8 cellular contexts compared by ENCODE assay signal in the genomic region with DNA sequence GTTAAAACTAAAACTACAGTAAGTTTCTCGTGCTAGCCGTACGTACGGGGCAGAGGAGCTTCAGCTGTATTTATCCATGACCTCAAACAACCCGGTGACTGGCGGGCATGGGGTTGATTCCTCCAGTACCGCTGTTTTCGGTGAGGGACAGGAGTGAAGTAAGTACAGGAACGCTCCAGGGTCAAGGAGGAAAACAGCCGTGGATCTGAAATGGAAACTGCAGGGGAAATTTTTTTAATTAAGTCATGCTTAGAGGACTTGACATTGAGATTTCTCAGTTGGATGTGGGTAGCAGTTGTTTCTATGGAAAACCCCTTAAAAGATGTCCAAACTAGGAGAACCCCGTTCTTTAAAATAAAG. TPM values are rescaled to one million over a fixed set of nuclear protein-coding genes. Genes with fewer than 3 reads are reported as not detected.
DNase-seq lines count a peak whose midpoint lies in the region; ATAC-seq, FAIRE-seq and TF ChIP-seq lines count a peak whose summit lies in the region.

No MANE protein-coding gene starts in this region.

- H3K9me3 ChIP-seq in A673 (ENCODE audit: low read depth, low read length, poor library complexity, severe bottlenecking) (no peaks in the 10 kb centered on the region), right cardiac atrium (ENCODE audit: control insufficient read depth, low read length) (no peaks in the 10 kb centered on the region), small intestine (ENCODE audit: control insufficient read depth, low read depth) (no peaks in the 10 kb centered on the region)

- peak overlapping the region; percentile 91 for H3K4me2 ChIP-seq in GM23338

- CTCF ChIA-PET in A673 (lab: Charles Lee): no interaction called here

- no peak for ATAC-seq in GM23338
- no peak for ATAC-seq in activated T-cell treated with anti-CD3 and anti-CD28 coated beads, Interleukin-2, amount 50 U/mL, for 72 hours (replicated peaks in 1 of 2)
- ATAC-seq in right cardiac atrium: peak in 1 of 2 donors; percentile 9
- no peak for ATAC-seq in GM18520 (IDR thresholded peaks at IDR 0.05; ENCODE audit: unreplicated experiment)

- no peak overlapping the region for H2AFZ ChIP-seq in GM23338

- H3K4me1 Mint-ChIP-seq in GM23338: peaks cover 59% of the 10 kb centered on the region
- H3K4me1 Mint-ChIP-seq in activated T-cell treated with anti-CD3 and anti-CD28 coated beads, Interleukin-2, amount 50 U/mL, for 72 hours (ENCODE audit: low read depth): peaks cover 62% of the 10 kb centered on the region

- TSS peak; percentile 32 for BruUV-seq in A673 (replicated peaks; lab: Mats Ljungman, UMichigan)

- H3K4me1 ChIP-seq in A673 (ENCODE audit: insufficient read depth, low read length, poor library complexity, severe bottlenecking): peaks cover 21% of the 10 kb centered on the region
- H3K4me1 ChIP-seq in GM23338 (ENCODE audit: insufficient read depth): peaks cover 64% of the 10 kb centered on the region
- H3K4me1 ChIP-seq in right cardiac atrium (ENCODE audit: control insufficient read depth, insufficient read depth, low read length): peaks cover 12% of the 10 kb centered on the region
- peaks cover 4 to 9% of the 10 kb centered on the region in 2 donors for H3K4me1 ChIP-seq in small intestine (ENCODE audit: control insufficient read depth in 2 of 2, insufficient read depth in 1 of 2, low read depth in 1 of 2, low read length in 1 of 2)

- no peaks in the 10 kb centered on the region for H3K9me2 ChIP-seq in GM23338 (ENCODE audit: insufficient read depth)

- H3K9me3 Mint-ChIP-seq in GM23338: peaks cover 3% of the 10 kb centered on the region; the same call in 1 of the 3 replicates
- no peaks in the 10 kb centered on the region for H3K9me3 Mint-ChIP-seq in activated T-cell treated with anti-CD3 and anti-CD28 coated beads, Interleukin-2, amount 50 U/mL, for 72 hours

- intact Hi-C loops in A673 (cut with micrococcal nuclease; ENCODE audit: unreplicated experiment): no loop called here
- intact Hi-C loops in right cardiac atrium (cut with DNase I): no loop called here

- H3F3A ChIP-seq in GM23338 (replicated peaks; ENCODE audit: low read depth): peaks cover 6% of the 10 kb centered on the region; the same call in 1 of the 2 replicates

- POLR2A ChIA-PET in A673 (lab: Charles Lee; ENCODE audit: low non-redundant PET): no interaction called here

- TF ChIP-seq CTCF in A673 (conservative IDR thresholded peaks at IDR 0.05; ENCODE audit: low read depth, low read length) (no peak), GM23338 (conservative IDR thresholded peaks at IDR 0.05; ENCODE audit: low read depth in 2 of 2) (no peak)

- peaks cover 34% of the 10 kb centered on the region for H3K36me3 Mint-ChIP-seq in GM23338 (ENCODE audit: low read depth)
- H3K36me3 Mint-ChIP-seq in activated T-cell treated with anti-CD3 and anti-CD28 coated beads, Interleukin-2, amount 50 U/mL, for 72 hours (ENCODE audit: insufficient read depth in 2 of 2): peaks cover 5 to 10% of the 10 kb centered on the region in 2 donors

- FAIRE-seq in small intestine (lab: Jason Lieb, UNC): no peak

- H4K20me1 ChIP-seq in GM23338 (replicated peaks; ENCODE audit: insufficient read depth): peaks cover 24% of the 10 kb centered on the region

- 2% methylated on average over 11 of the region's 11 CpGs for WGBS in right cardiac atrium
- WGBS in small intestine, 3 donors: 0% methylated on average over 11 of the region's 11 CpGs

- H3K27ac ChIP-seq in A673 (ENCODE audit: low read depth, low read length, poor library complexity, severe bottlenecking): peak overlapping the region; percentile 85
- H3K27ac ChIP-seq in GM23338 (ENCODE audit: low read depth): no peak overlapping the region
- H3K27ac ChIP-seq in right cardiac atrium (ENCODE audit: low read length): peak overlapping the region; percentile 72
- peak overlapping the region in 1 of 2 donors; percentile 80 for H3K27ac ChIP-seq in small intestine (ENCODE audit: low read depth in 1 of 2, low read length in 1 of 2)

- peaks cover 19% of the 10 kb centered on the region for H3K27me3 Mint-ChIP-seq in GM23338 (ENCODE audit: insufficient read depth, low read depth, poor library complexity)
- no peaks in the 10 kb centered on the region for H3K27me3 Mint-ChIP-seq in activated T-cell treated with anti-CD3 and anti-CD28 coated beads, Interleukin-2, amount 50 U/mL, for 72 hours (ENCODE audit: low read depth)

- no peaks in the 10 kb centered on the region for H3K36me3 ChIP-seq in A673 (ENCODE audit: insufficient read depth, low read length, poor library complexity, severe bottlenecking)
- no peaks in the 10 kb centered on the region for H3K36me3 ChIP-seq in GM23338 (ENCODE audit: insufficient read depth)
- no peaks in the 10 kb centered on the region for H3K36me3 ChIP-seq in small intestine (ENCODE audit: control insufficient read depth in 2 of 2, insufficient read depth in 2 of 2, low read length in 2 of 2)

- H3K4me3 Mint-ChIP-seq in GM23338: peak overlapping the region; percentile 94
- H3K4me3 Mint-ChIP-seq in activated T-cell treated with anti-CD3 and anti-CD28 coated beads, Interleukin-2, amount 50 U/mL, for 72 hours: peak overlapping the region; percentile 93 to 96

- H3K27ac Mint-ChIP-seq in GM23338: peak overlapping the region; percentile 89
- H3K27ac Mint-ChIP-seq in activated T-cell treated with anti-CD3 and anti-CD28 coated beads, Interleukin-2, amount 50 U/mL, for 72 hours: peak overlapping the region; percentile 48

- H3K27me3 ChIP-seq in A673 (replicated peaks; ENCODE audit: insufficient read depth, low read depth, low read length, poor library complexity): no peaks in the 10 kb centered on the region
- H3K27me3 ChIP-seq in GM23338 (ENCODE audit: insufficient read depth): peaks cover 10% of the 10 kb centered on the region
- no peaks in the 10 kb centered on the region for H3K27me3 ChIP-seq in right cardiac atrium (ENCODE audit: control insufficient read depth, insufficient read depth)
- no peaks in the 10 kb centered on the region for H3K27me3 ChIP-seq in small intestine (ENCODE audit: control insufficient read depth in 2 of 2, insufficient read depth in 2 of 2, low read length in 2 of 2)

- no peak for DNase-seq in A673 (ENCODE audit: low spot score)
- DNase-seq in GM23338 (ENCODE audit: low spot score): no peak
- peak; percentile 13 to 20 for DNase-seq in activated T-cell treated with anti-CD3 and anti-CD28 coated beads, Interleukin-2, amount 50 U/mL, for 72 hours
- DNase-seq in right cardiac atrium: peak in 1 of 3 donors; percentile 43
- DNase-seq in small intestine: peak; percentile 24
- DNase-seq in SK-N-DZ (ENCODE audit: low spot score): no peak
- DNase-seq in cerebellar nuclear complex (lab: John Stamatoyannopoulos, UW): no peak

- H3K79me2 ChIP-seq in GM23338 (replicated peaks; ENCODE audit: insufficient read depth): peaks cover 58% of the 10 kb centered on the region

- H3K4me3 ChIP-seq in A673 (ENCODE audit: low read depth, low read length, poor library complexity, severe bottlenecking) (peak overlapping the region; percentile 98), GM23338 (peak overlapping the region; percentile 85), right cardiac atrium (ENCODE audit: low read length) (peak overlapping the region; percentile 95), small intestine (ENCODE audit: low read depth in 1 of 2, low read length in 2 of 2) (peak overlapping the region; percentile 98 to 99)

TF ChIP-seq in GM23338, 12 proteins besides CTCF, POLR2A, EP300 and RAD21 (continues in another document):
- TF ChIP-seq ZNF331 (CRISPR knock-in tag; IDR thresholded peaks at IDR 0.05; ENCODE audit: low read depth) (no peak), EZH2 (IDR thresholded peaks at IDR 0.05; ENCODE audit: low read depth, unreplicated experiment) (no peak), CREB1 (CRISPR knock-in tag; IDR thresholded peaks at IDR 0.05; ENCODE audit: low read depth) (no peak), NANOG (IDR thresholded peaks at IDR 0.05; ENCODE audit: borderline replicate concordance) (no peak), JUNB (IDR thresholded peaks at IDR 0.05; ENCODE audit: unreplicated experiment) (no peak)

RNA-seq across cellular contexts. Expression of gene RAB12, which starts 1.2 kb away (rescaled TPM):
- total RNA-seq in A673 (2021) (34.7 and 35.1 TPM in 2 replicates), right cardiac atrium (100 to 1,000 TPM in 2 of 4 donors, 10 to 100 TPM in 2; 76.4 to 112 (median 95.4) TPM)
- 80.4 and 92.3 TPM in 2 replicates for total RNA-seq in GM23338 (2014; rRNA removed; shearing (Covaris generic))
- polyA plus RNA-seq in GM23338 (2016; fragmentation: Nextera tagmentation; extraction: Ambion mirVana) (16.7 and 20.7 TPM in 2 replicates), right cardiac atrium (101 TPM), small intestine (10 to 100 TPM in 2 of 3 donors, 1 to 10 TPM in 1; 8.9 to 17.7 (median 12.4) TPM)
- 10 to 100 TPM; 14.5 to 15.0 TPM for total RNA-seq in activated T-cell treated with anti-CD3 and anti-CD28 coated beads, Interleukin-2, amount 50 U/mL, for 72 hours
- 20.0 and 26.3 TPM in 2 replicates for polyA plus RNA-seq in SK-N-DZ (2014; cell fraction: cytosol; rRNA removed)
- 40.8 and 42.2 TPM in 2 replicates for polyA plus RNA-seq in SK-N-DZ (2014; cell fraction: nucleus; rRNA removed)

Comparison
In these comparisons a context has a peak if more than half of its experiments do, and no peak if none do; other contexts are left out.
1. DNase-seq: peak in activated T-cell treated with anti-CD3 and anti-CD28 coated beads, Interleukin-2, amount 50 U/mL, for 72 hours (2 of 2) and small intestine (single experiment); none in A673 (single experiment), GM23338 (single experiment), SK-N-DZ (single experiment) and cerebellar nuclear complex (0 of 2).
2. Peak in every context shown above with its lines, with median percentiles within 50 percentile points of each other: H3K4me3 ChIP-seq.